Comparison of ENCODE assay signal across 8 cellular contexts in genomic region chr3:100073555-100074307, GRCh38. TPM values are rescaled to one million over a fixed set of nuclear protein-coding genes. Genes with fewer than 3 reads are reported as not detected.
DNase-seq lines count a peak whose midpoint lies in the region; ATAC-seq and TF ChIP-seq lines count a peak whose summit lies in the region.

No MANE protein-coding gene starts in this region.

- H4K20me1 ChIP-seq in OCI-LY3 (ENCODE audit: insufficient read depth, low read length): peaks cover 13% of the 10 kb centered on the region

- no peaks in the 10 kb centered on the region for H3K9me3 Mint-ChIP-seq in activated T-cell treated with anti-CD3 and anti-CD28 coated beads, Interleukin-2, amount 50 U/mL, for 4 hours

- H3K9ac ChIP-seq in OCI-LY3 (ENCODE audit: low read length) (no peak overlapping the region), mucosa of stomach (ENCODE audit: low read length) (peak overlapping the region; percentile 27)

- H3K9me3 ChIP-seq in OCI-LY3 (ENCODE audit: insufficient read depth, low read length): no peaks in the 10 kb centered on the region
- no peaks in the 10 kb centered on the region for H3K9me3 ChIP-seq in mucosa of stomach (ENCODE audit: control insufficient read depth, low read length)

- peak overlapping the region; percentile 69 for H3K4me2 ChIP-seq in OCI-LY3 (ENCODE audit: low read length)

- H3K36me3 Mint-ChIP-seq in activated T-cell treated with anti-CD3 and anti-CD28 coated beads, Interleukin-2, amount 50 U/mL, for 4 hours (ENCODE audit: insufficient read depth): peaks cover 6% of the 10 kb centered on the region

- peak overlapping the region; percentile 50 for H3K4me3 ChIP-seq in OCI-LY3 (ENCODE audit: low read length)
- peak overlapping the region in 1 of 59 donors; percentile 3 for H3K4me3 ChIP-seq in dorsolateral prefrontal cortex
- no peak overlapping the region for H3K4me3 ChIP-seq in mucosa of stomach (ENCODE audit: low read length)

- no peak for DNase-seq in activated T-cell treated with anti-CD3 and anti-CD28 coated beads, Interleukin-2, amount 50 U/mL, for 4 hours
- DNase-seq in activated T-cell treated with anti-CD3 and anti-CD28 coated beads, Interleukin-2, amount 50 U/mL, for 48 hours: no peak
- DNase-seq in dorsolateral prefrontal cortex (no peak), DMS79 treated with DMSO at 0.1 percent for 48 hours (lab: John Stamatoyannopoulos, UW) (no peak), GM13977 (ENCODE audit: low spot score) (no peak)

- peak in 1 of 2 donors; percentile 18 for ATAC-seq in activated T-cell treated with anti-CD3 and anti-CD28 coated beads, Interleukin-2, amount 50 U/mL, for 4 hours
- no peak for ATAC-seq in HG03097 (IDR thresholded peaks at IDR 0.05; ENCODE audit: low FRiP score, unreplicated experiment)

- H2AFZ ChIP-seq in OCI-LY3 (ENCODE audit: low read depth, low read length): 0 out of 2 replicates have a peak overlapping the region, but pooled peaks have one; percentile 36

- intact Hi-C loops in dorsolateral prefrontal cortex (cut with DNase I): loop anchor here in 1 of 2 donors (5.0 kb wide), 1 partner anchor 174 kb away; no protein-coding TSS in a partner anchor

- H3K4me3 Mint-ChIP-seq in activated T-cell treated with anti-CD3 and anti-CD28 coated beads, Interleukin-2, amount 50 U/mL, for 4 hours: peak overlapping the region; percentile 37

- H3K4me1 Mint-ChIP-seq in activated T-cell treated with anti-CD3 and anti-CD28 coated beads, Interleukin-2, amount 50 U/mL, for 4 hours (ENCODE audit: low read depth): peaks cover 52% of the 10 kb centered on the region

- H3K79me2 ChIP-seq in OCI-LY3 (ENCODE audit: low read length): 0 out of 2 replicates have a peak, but pooled peaks cover 3% of the 10 kb centered on the region

- H3K36me3 ChIP-seq in OCI-LY3 (replicated peaks; ENCODE audit: low read depth, low read length) (no peaks in the 10 kb centered on the region), mucosa of stomach (ENCODE audit: control insufficient read depth, insufficient read depth, low read length) (no peaks in the 10 kb centered on the region)

- in situ Hi-C loops in GM13977 (cut with MboI; ENCODE audit: low pct_unique_long_range_greater_than_20kb, low sequenced_read_pairs, unreplicated experiment): loop anchor here (10.0 kb wide), 1 partner anchor 181 kb away; no protein-coding TSS in a partner anchor

- TF ChIP-seq CTCF in OCI-LY3 (IDR thresholded peaks at IDR 0.05; ENCODE audit: low read depth, low read length) (no peak), dorsolateral prefrontal cortex (IDR thresholded peaks at IDR 0.05 in 54 of 56, conservative IDR thresholded peaks at IDR 0.05 in 2 of 56; ENCODE audit: low read depth in 1 of 56, partially characterized antibody in 56 of 56) (no peak), GM13977 (IDR thresholded peaks at IDR 0.05; ENCODE audit: extremely low read depth, insufficient read depth, missing control alignments) (no peak)

- no peaks in the 10 kb centered on the region for H3K27me3 ChIP-seq in OCI-LY3 (ENCODE audit: low read depth, low read length)
- H3K27me3 ChIP-seq in dorsolateral prefrontal cortex: no peaks in the 10 kb centered on the region
- no peaks in the 10 kb centered on the region for H3K27me3 ChIP-seq in mucosa of stomach (ENCODE audit: control insufficient read depth, insufficient read depth, low read length)

- H3K27me3 Mint-ChIP-seq in activated T-cell treated with anti-CD3 and anti-CD28 coated beads, Interleukin-2, amount 50 U/mL, for 4 hours (ENCODE audit: low read depth): no peaks in the 10 kb centered on the region

- H3K4me1 ChIP-seq in OCI-LY3 (ENCODE audit: low read length) (peaks cover 33% of the 10 kb centered on the region), mucosa of stomach (ENCODE audit: control insufficient read depth, insufficient read depth, low read length) (peaks cover 9% of the 10 kb centered on the region)

- H3K27ac ChIP-seq in OCI-LY3 (ENCODE audit: low read length) (no peak overlapping the region), dorsolateral prefrontal cortex (peak overlapping the region in 44 of 59 donors; percentile 1 to 76 (median 50))

RNA-seq across cellular contexts. Expression of gene FILIP1L, which starts 40.6 kb away (rescaled TPM):
- under 1 TPM in 2 of 3 donors, not detected in 1; 0.08 to 0.28 TPM for total RNA-seq in activated T-cell treated with anti-CD3 and anti-CD28 coated beads, Interleukin-2, amount 50 U/mL, for 4 hours
- 10 to 100 TPM in 105 of 120 experiments, 1 to 10 TPM in 15; 4.6 to 32.0 (median 16.9) TPM for total RNA-seq in dorsolateral prefrontal cortex

Comparison
In these comparisons a context has a peak if more than half of its experiments do, and no peak if none do; other contexts are left out.
1. RNA of gene FILIP1L, which starts 40.6 kb away (total RNA-seq): 4.6 to 32.0 TPM in dorsolateral prefrontal cortex; 0.08 to 0.28 TPM in activated T-cell treated with anti-CD3 and anti-CD28 coated beads, Interleukin-2, amount 50 U/mL, for 4 hours; every median in the first group is over 4 times any median in the second.